In genomic region chrX:71068052-71068918, GRCh38 we compare ENCODE assay signal across 1 cellular context.
TF ChIP-seq lines count a peak whose summit lies in the region.

Gene SNX12, minus strand, starts transcription at chrX:71068334. Its CDS starts 28 bp downstream, at chrX:71068306.

TF ChIP-seq in HepG2, 621 proteins besides CTCF, POLR2A, EP300 and RAD21 (continued from another document and continues in another):
- TF ChIP-seq, protein P1, sequence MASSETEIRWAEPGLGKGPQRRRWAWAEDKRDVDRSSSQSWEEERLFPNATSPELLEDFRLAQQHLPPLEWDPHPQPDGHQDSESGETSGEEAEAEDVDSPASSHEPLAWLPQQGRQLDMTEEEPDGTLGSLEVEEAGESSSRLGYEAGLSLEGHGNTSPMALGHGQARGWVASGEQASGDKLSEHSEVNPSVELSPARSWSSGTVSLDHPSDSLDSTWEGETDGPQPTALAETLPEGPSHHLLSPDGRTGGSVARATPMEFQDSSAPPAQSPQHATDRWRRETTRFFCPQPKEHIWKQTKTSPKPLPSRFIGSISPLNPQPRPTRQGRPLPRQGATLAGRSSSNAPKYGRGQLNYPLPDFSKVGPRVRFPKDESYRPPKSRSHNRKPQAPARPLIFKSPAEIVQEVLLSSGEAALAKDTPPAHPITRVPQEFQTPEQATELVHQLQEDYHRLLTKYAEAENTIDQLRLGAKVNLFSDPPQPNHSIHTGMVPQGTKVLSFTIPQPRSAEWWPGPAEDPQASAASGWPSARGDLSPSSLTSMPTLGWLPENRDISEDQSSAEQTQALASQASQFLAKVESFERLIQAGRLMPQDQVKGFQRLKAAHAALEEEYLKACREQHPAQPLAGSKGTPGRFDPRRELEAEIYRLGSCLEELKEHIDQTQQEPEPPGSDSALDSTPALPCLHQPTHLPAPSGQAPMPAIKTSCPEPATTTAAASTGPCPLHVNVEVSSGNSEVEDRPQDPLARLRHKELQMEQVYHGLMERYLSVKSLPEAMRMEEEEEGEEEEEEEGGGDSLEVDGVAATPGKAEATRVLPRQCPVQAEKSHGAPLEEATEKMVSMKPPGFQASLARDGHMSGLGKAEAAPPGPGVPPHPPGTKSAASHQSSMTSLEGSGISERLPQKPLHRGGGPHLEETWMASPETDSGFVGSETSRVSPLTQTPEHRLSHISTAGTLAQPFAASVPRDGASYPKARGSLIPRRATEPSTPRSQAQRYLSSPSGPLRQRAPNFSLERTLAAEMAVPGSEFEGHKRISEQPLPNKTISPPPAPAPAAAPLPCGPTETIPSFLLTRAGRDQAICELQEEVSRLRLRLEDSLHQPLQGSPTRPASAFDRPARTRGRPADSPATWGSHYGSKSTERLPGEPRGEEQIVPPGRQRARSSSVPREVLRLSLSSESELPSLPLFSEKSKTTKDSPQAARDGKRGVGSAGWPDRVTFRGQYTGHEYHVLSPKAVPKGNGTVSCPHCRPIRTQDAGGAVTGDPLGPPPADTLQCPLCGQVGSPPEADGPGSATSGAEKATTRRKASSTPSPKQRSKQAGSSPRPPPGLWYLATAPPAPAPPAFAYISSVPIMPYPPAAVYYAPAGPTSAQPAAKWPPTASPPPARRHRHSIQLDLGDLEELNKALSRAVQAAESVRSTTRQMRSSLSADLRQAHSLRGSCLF (CRISPR knock-in tag; IDR thresholded peaks at IDR 0.05; ENCODE audit: borderline replicate concordance), result no peak
- peak; percentile 83 for TF ChIP-seq POLR2AphosphoS5 (IDR thresholded peaks at IDR 0.05; ENCODE audit: low read depth, low read length)
- TF ChIP-seq IRF9 (CRISPR knock-in tag; IDR thresholded peaks at IDR 0.05; ENCODE audit: borderline replicate concordance), result no peak
- no peak for TF ChIP-seq RNF2 (conservative IDR thresholded peaks at IDR 0.05; ENCODE audit: low read depth)
- TF ChIP-seq NPAS2 (CRISPR knock-in tag; IDR thresholded peaks at IDR 0.05; ENCODE audit: borderline replicate concordance), result no peak
- no peak for TF ChIP-seq ZNF296 (CRISPR knock-in tag; conservative IDR thresholded peaks at IDR 0.05)
- peak; percentile 54; the same call in 1 of the 2 replicates for TF ChIP-seq CCDC6 (CRISPR knock-in tag; IDR thresholded peaks at IDR 0.05)
- peak; percentile 30; the same call in 1 of the 2 replicates for TF ChIP-seq TARDBP (CRISPR knock-in tag; IDR thresholded peaks at IDR 0.05)
- no peak; the same call in 1 of the 2 replicates for TF ChIP-seq PITX1 (CRISPR knock-in tag; IDR thresholded peaks at IDR 0.05)
- no peak for TF ChIP-seq NR1H2 (CRISPR knock-in tag; IDR thresholded peaks at IDR 0.05; ENCODE audit: borderline replicate concordance, low read depth)
- TF ChIP-seq, protein P2, sequence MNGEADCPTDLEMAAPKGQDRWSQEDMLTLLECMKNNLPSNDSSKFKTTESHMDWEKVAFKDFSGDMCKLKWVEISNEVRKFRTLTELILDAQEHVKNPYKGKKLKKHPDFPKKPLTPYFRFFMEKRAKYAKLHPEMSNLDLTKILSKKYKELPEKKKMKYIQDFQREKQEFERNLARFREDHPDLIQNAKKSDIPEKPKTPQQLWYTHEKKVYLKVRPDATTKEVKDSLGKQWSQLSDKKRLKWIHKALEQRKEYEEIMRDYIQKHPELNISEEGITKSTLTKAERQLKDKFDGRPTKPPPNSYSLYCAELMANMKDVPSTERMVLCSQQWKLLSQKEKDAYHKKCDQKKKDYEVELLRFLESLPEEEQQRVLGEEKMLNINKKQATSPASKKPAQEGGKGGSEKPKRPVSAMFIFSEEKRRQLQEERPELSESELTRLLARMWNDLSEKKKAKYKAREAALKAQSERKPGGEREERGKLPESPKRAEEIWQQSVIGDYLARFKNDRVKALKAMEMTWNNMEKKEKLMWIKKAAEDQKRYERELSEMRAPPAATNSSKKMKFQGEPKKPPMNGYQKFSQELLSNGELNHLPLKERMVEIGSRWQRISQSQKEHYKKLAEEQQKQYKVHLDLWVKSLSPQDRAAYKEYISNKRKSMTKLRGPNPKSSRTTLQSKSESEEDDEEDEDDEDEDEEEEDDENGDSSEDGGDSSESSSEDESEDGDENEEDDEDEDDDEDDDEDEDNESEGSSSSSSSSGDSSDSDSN (CRISPR knock-in tag; IDR thresholded peaks at IDR 0.05), result 0 out of 2 replicates have a peak, but pooled peaks have one; percentile 19
- no peak for TF ChIP-seq RCOR2 (CRISPR knock-in tag; IDR thresholded peaks at IDR 0.05)
- no peak for TF ChIP-seq ZNF850 (CRISPR knock-in tag; conservative IDR thresholded peaks at IDR 0.05)
- TF ChIP-seq ZNF207 (IDR thresholded peaks at IDR 0.05; ENCODE audit: borderline replicate concordance), result no peak
- no peak for TF ChIP-seq KIAA2018 (CRISPR knock-in tag; IDR thresholded peaks at IDR 0.05; ENCODE audit: borderline replicate concordance)
- TF ChIP-seq ZNF782 (CRISPR knock-in tag; IDR thresholded peaks at IDR 0.05; ENCODE audit: borderline replicate concordance), result no peak
- TF ChIP-seq, protein P3, sequence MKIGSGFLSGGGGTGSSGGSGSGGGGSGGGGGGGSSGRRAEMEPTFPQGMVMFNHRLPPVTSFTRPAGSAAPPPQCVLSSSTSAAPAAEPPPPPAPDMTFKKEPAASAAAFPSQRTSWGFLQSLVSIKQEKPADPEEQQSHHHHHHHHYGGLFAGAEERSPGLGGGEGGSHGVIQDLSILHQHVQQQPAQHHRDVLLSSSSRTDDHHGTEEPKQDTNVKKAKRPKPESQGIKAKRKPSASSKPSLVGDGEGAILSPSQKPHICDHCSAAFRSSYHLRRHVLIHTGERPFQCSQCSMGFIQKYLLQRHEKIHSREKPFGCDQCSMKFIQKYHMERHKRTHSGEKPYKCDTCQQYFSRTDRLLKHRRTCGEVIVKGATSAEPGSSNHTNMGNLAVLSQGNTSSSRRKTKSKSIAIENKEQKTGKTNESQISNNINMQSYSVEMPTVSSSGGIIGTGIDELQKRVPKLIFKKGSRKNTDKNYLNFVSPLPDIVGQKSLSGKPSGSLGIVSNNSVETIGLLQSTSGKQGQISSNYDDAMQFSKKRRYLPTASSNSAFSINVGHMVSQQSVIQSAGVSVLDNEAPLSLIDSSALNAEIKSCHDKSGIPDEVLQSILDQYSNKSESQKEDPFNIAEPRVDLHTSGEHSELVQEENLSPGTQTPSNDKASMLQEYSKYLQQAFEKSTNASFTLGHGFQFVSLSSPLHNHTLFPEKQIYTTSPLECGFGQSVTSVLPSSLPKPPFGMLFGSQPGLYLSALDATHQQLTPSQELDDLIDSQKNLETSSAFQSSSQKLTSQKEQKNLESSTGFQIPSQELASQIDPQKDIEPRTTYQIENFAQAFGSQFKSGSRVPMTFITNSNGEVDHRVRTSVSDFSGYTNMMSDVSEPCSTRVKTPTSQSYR (CRISPR knock-in tag; IDR thresholded peaks at IDR 0.05; ENCODE audit: borderline replicate concordance), result no peak
- TF ChIP-seq, protein P4, sequence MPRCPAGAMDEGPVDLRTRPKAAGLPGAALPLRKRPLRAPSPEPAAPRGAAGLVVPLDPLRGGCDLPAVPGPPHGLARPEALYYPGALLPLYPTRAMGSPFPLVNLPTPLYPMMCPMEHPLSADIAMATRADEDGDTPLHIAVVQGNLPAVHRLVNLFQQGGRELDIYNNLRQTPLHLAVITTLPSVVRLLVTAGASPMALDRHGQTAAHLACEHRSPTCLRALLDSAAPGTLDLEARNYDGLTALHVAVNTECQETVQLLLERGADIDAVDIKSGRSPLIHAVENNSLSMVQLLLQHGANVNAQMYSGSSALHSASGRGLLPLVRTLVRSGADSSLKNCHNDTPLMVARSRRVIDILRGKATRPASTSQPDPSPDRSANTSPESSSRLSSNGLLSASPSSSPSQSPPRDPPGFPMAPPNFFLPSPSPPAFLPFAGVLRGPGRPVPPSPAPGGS (CRISPR knock-in tag; IDR thresholded peaks at IDR 0.05), result peak; percentile 33; the same call in 1 of the 2 replicates
- TF ChIP-seq SMARCE1 (IDR thresholded peaks at IDR 0.05; ENCODE audit: borderline replicate concordance), result no peak
- no peak for TF ChIP-seq ZNF260 (CRISPR knock-in tag; IDR thresholded peaks at IDR 0.05; ENCODE audit: borderline replicate concordance, low read depth)
- TF ChIP-seq ZNF501 (CRISPR knock-in tag; IDR thresholded peaks at IDR 0.05), result peak; percentile 35; the same call in 1 of the 2 replicates
- no peak for TF ChIP-seq NKX3-1 (CRISPR knock-in tag; IDR thresholded peaks at IDR 0.05)
- TF ChIP-seq, protein P5, sequence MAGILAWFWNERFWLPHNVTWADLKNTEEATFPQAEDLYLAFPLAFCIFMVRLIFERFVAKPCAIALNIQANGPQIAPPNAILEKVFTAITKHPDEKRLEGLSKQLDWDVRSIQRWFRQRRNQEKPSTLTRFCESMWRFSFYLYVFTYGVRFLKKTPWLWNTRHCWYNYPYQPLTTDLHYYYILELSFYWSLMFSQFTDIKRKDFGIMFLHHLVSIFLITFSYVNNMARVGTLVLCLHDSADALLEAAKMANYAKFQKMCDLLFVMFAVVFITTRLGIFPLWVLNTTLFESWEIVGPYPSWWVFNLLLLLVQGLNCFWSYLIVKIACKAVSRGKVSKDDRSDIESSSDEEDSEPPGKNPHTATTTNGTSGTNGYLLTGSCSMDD (CRISPR knock-in tag; IDR thresholded peaks at IDR 0.05), result no peak
- TF ChIP-seq SMARCC2 (IDR thresholded peaks at IDR 0.05), result no peak
- TF ChIP-seq ZNF749 (CRISPR knock-in tag; IDR thresholded peaks at IDR 0.05; ENCODE audit: borderline replicate concordance), result 0 out of 2 replicates have a peak, but pooled peaks have one; percentile 50
- TF ChIP-seq TAF1 (CRISPR knock-in tag; IDR thresholded peaks at IDR 0.05), result no peak; the same call in 1 of the 2 replicates
- TF ChIP-seq THAP8 (CRISPR knock-in tag; IDR thresholded peaks at IDR 0.05; ENCODE audit: borderline replicate concordance), result no peak
- no peak for TF ChIP-seq NFKB2 (CRISPR knock-in tag; IDR thresholded peaks at IDR 0.05; ENCODE audit: borderline replicate concordance)
- TF ChIP-seq DNMT3B (CRISPR knock-in tag; conservative IDR thresholded peaks at IDR 0.05), result no peak
- peak; percentile 82 for TF ChIP-seq ASH2L (IDR thresholded peaks at IDR 0.05; ENCODE audit: insufficient read length, low read depth, low read length)
- no peak for TF ChIP-seq ZNF644 (CRISPR knock-in tag; IDR thresholded peaks at IDR 0.05; ENCODE audit: low read depth)
- no peak for TF ChIP-seq ZNF678 (CRISPR knock-in tag; IDR thresholded peaks at IDR 0.05)
- no peak for TF ChIP-seq MLX (CRISPR knock-in tag; IDR thresholded peaks at IDR 0.05)
